In genomic region chr1:59696421-59697115, GRCh38 we compare ENCODE assay signal across 11 cellular contexts.
A peak's percentile ranks its signal among the peaks of the same experiment; 100 is the strongest.
DNase-seq lines count a peak whose midpoint lies in the region; ATAC-seq and TF ChIP-seq lines count a peak whose summit lies in the region.
"Had no signal": no experiment of that assay in that cellular context is flagged by ENCODE, and none has a peak within 500 bp of the region (broad histone marks: within the 10 kb centered on the region; RNA-seq: fewer than 3 reads in every experiment).

No MANE protein-coding gene starts in this region.

- ATAC-seq in GM21367 (IDR thresholded peaks at IDR 0.05; ENCODE audit: unreplicated experiment): peak; percentile 19

- H3K4me1 ChIP-seq in BLaER1 (peaks cover 40% of the 10 kb centered on the region), MM.1S (ENCODE audit: low read length) (peaks cover 15% of the 10 kb centered on the region), mammary epithelial cell (ENCODE audit: insufficient read depth, low read length) (no peaks in the 10 kb centered on the region)

- no peaks in the 10 kb centered on the region for H3K9me3 ChIP-seq in BLaER1
- H3K9me3 ChIP-seq in MM.1S (replicated peaks; ENCODE audit: insufficient read depth, low read length): no peaks in the 10 kb centered on the region
- H3K9me3 ChIP-seq in mammary epithelial cell (replicated peaks; ENCODE audit: insufficient read depth, low read length): no peaks in the 10 kb centered on the region

- H3K4me2 ChIP-seq in BLaER1: peak overlapping the region; percentile 57
- H3K4me2 ChIP-seq in MM.1S (ENCODE audit: low read depth, low read length): peak overlapping the region; percentile 11; the same call in 1 of the 2 replicates
- H3K4me2 ChIP-seq in mammary epithelial cell (ENCODE audit: insufficient read depth, low read depth, low read length): no peak overlapping the region

- no peaks in the 10 kb centered on the region for H3K36me3 ChIP-seq in BLaER1
- no peaks in the 10 kb centered on the region for H3K36me3 ChIP-seq in MM.1S (replicated peaks; ENCODE audit: insufficient read depth, low read length)
- no peaks in the 10 kb centered on the region for H3K36me3 ChIP-seq in mammary epithelial cell (ENCODE audit: insufficient read depth, low read length)

- DNase-seq in MM.1S (no peak), germinal center (ENCODE audit: low spot score) (peak; percentile 36), GM13977 (ENCODE audit: low spot score) (no peak), NCI-H1694 treated with DMSO at 0.1 percent for 48 hours (lab: John Stamatoyannopoulos, UW) (no peak), mammary epithelial cell (no peak)
- DNase-seq in activated effector memory CD4-positive, alpha-beta T cell treated with Interleukin-2 at 50 U/mL for 16 hours: no peak
- DNase-seq: foreskin melanocyte, NCI-H1417 treated with DMSO at 0.1 percent for 48 hours, T1000 had no signal

- H2AFZ ChIP-seq in MM.1S (ENCODE audit: low read length): no peak overlapping the region
- H2AFZ ChIP-seq in mammary epithelial cell (ENCODE audit: low read depth, low read length): no peak overlapping the region

- H3F3A ChIP-seq in MM.1S (ENCODE audit: insufficient read depth, low read length): no peaks in the 10 kb centered on the region

- WGBS in mammary epithelial cell (ENCODE audit: low coverage, missing lambda C conversion rate): 93% methylated on average over 8 of the region's 8 CpGs

- no peak overlapping the region for H3K27ac ChIP-seq in BLaER1
- peak overlapping the region; percentile 17; the same call in 1 of the 2 replicates for H3K27ac ChIP-seq in MM.1S (ENCODE audit: low read length)
- H3K27ac ChIP-seq in mammary epithelial cell (ENCODE audit: insufficient read depth, low read depth, low read length): no peak overlapping the region

- H3K4me3 ChIP-seq in BLaER1 (peak overlapping the region; percentile 18; the same call in 1 of the 2 replicates), MM.1S (ENCODE audit: low read length) (no peak overlapping the region), mammary epithelial cell (replicated peaks in 1 of 3; ENCODE audit: insufficient read depth in 1 of 3, low read depth in 2 of 3, low read length in 3 of 3) (no peak overlapping the region)

- CTCF ChIA-PET in mammary epithelial cell (lab: Charles Lee; ENCODE audit: low non-redundant PET): interaction anchor here (0.7 kb wide), 1 partner anchor 976 kb away, joined by 6 read pairs; no protein-coding TSS in a partner anchor

- H3K79me2 ChIP-seq in MM.1S (ENCODE audit: low read length) (no peaks in the 10 kb centered on the region), mammary epithelial cell (ENCODE audit: insufficient read depth, low read length) (no peaks in the 10 kb centered on the region)

- intact Hi-C loops in mammary epithelial cell (cut with micrococcal nuclease): loop anchor here (5.0 to 10.0 kb wide), 2 partner anchors 652 to 764 kb away; no protein-coding TSS in a partner anchor

- no peaks in the 10 kb centered on the region for H4K20me1 ChIP-seq in BLaER1
- H4K20me1 ChIP-seq in MM.1S (ENCODE audit: insufficient read depth, low read length): no peaks in the 10 kb centered on the region
- no peaks in the 10 kb centered on the region for H4K20me1 ChIP-seq in mammary epithelial cell (ENCODE audit: insufficient read depth, low read length)

- dilution Hi-C loops in mammary epithelial cell (cut with HindIII; ENCODE audit: low sequenced_read_pairs): no loop called here

- no TSS peak for BruUV-seq in mammary epithelial cell (replicated peaks; lab: Mats Ljungman, UMichigan)

- in situ Hi-C loops in GM13977 (cut with MboI; ENCODE audit: low pct_unique_long_range_greater_than_20kb, low sequenced_read_pairs, unreplicated experiment) (no loop called here), mammary epithelial cell (cut with MboI; ENCODE audit: low sequenced_read_pairs in 2 of 2) (loop anchor here in 1 of 2 donors (25.0 kb wide), 2 partner anchors 384 to 609 kb away; no protein-coding TSS in a partner anchor)

- H3K9ac ChIP-seq in BLaER1 (no peak overlapping the region), MM.1S (ENCODE audit: low read length) (no peak overlapping the region), mammary epithelial cell (ENCODE audit: insufficient read depth, low read length) (no peak overlapping the region)

- TF ChIP-seq CTCF in MM.1S (IDR thresholded peaks at IDR 0.05; ENCODE audit: low read length) (no peak), GM13977 (IDR thresholded peaks at IDR 0.05; ENCODE audit: extremely low read depth, insufficient read depth, missing control alignments) (no peak), mammary epithelial cell (conservative IDR thresholded peaks at IDR 0.05 in 1 of 2, IDR thresholded peaks at IDR 0.05 in 1 of 2; ENCODE audit: extremely low read depth in 1 of 2, insufficient read depth in 1 of 2, low read depth in 1 of 2, low read length in 2 of 2) (no peak)

- H3K27me3 ChIP-seq in BLaER1 (no peaks in the 10 kb centered on the region), MM.1S (replicated peaks; ENCODE audit: insufficient read depth, low read length) (no peaks in the 10 kb centered on the region), mammary epithelial cell (ENCODE audit: insufficient read depth, low read length) (no peaks in the 10 kb centered on the region)

- no peaks in the 10 kb centered on the region for H3K9me2 ChIP-seq in MM.1S (replicated peaks; ENCODE audit: insufficient read depth, low read length)
